8 cellular contexts compared by ENCODE assay signal in the genomic region with DNA sequence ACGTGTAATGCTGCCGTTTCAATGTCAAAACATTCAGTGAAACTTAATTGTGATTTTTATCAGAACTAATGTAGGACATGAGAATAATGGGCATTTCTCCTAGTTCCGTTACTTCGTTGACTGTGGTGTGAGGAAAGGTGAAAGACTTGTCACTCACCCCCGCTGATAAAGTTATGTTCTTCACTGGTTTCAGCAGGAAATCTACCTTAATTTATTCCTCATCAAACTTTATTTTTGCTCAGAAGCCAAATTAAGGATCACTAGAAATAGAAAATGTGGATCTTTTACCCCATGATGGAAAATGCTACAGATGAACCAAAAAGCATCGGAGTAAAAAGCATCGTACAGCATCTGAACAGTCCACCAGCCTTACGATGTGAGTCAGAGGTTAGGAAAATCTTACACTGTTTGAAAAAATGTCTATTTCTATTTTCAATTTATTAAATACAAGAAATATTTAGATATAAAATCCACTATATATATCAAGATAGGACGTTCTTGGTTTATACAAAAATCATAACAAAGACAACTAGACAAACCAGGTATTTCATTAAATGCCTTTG. TPM values are rescaled to one million over a fixed set of nuclear protein-coding genes. Genes with fewer than 3 reads are reported as not detected.
DNase-seq lines count a peak whose midpoint lies in the region; ATAC-seq, FAIRE-seq and TF ChIP-seq lines count a peak whose summit lies in the region.

No MANE protein-coding gene starts in this region.

- DNase-seq in AG20443 (ENCODE audit: low spot score) (peak; percentile 14), colonic mucosa (no peak), D721Med (ENCODE audit: insufficient read length, low spot score) (no peak)
- DNase-seq in Jurkat, Clone E6-1 (ENCODE audit: low read depth, low spot score): no peak
- DNase-seq in central memory CD4-positive, alpha-beta T cell: no peak

- H3K36me3 ChIP-seq in colonic mucosa (no peaks in the 10 kb centered on the region), muscle layer of duodenum (ENCODE audit: control insufficient read depth in 1 of 2, insufficient read depth in 2 of 2, low read length in 2 of 2) (peaks cover 0 to 6% of the 10 kb centered on the region in 2 donors)

- H3K9ac ChIP-seq in colonic mucosa (ENCODE audit: low read depth in 2 of 2, low read length in 2 of 2): peak overlapping the region; percentile 28 to 74

- H3K27me3 ChIP-seq in colonic mucosa (no peaks in the 10 kb centered on the region), muscle layer of duodenum (ENCODE audit: low read depth, low read length) (no peaks in the 10 kb centered on the region)

- H3K4me1 ChIP-seq in colonic mucosa (no peaks in the 10 kb centered on the region), muscle layer of duodenum (ENCODE audit: control insufficient read depth in 1 of 2, insufficient read depth in 2 of 2, low read length in 2 of 2) (peaks cover 14 to 19% of the 10 kb centered on the region in 2 donors)

- no peak for TF ChIP-seq CTCF in colonic mucosa (IDR thresholded peaks at IDR 0.05)
- no peak for TF ChIP-seq CTCF in D721Med (IDR thresholded peaks at IDR 0.05; ENCODE audit: insufficient read depth, missing control alignments)

- intact Hi-C loops in colonic mucosa (cut with DNase I): loop anchor here (10.0 kb wide), 2 partner anchors 62 to 128 kb away; no protein-coding TSS in a partner anchor

- peak overlapping the region; percentile 97 for H3K27ac ChIP-seq in colonic mucosa
- H3K27ac ChIP-seq in muscle layer of duodenum (ENCODE audit: low read length): peak overlapping the region; percentile 97

- peak overlapping the region; percentile 79 for H3K4me3 ChIP-seq in Jurkat, Clone E6-1 (ENCODE audit: low read length)
- H3K4me3 ChIP-seq in colonic mucosa (peak overlapping the region; percentile 94), muscle layer of duodenum (ENCODE audit: low read depth in 1 of 2, low read length in 2 of 2) (peak overlapping the region; percentile 71 to 82)

- ATAC-seq in GM18502 (IDR thresholded peaks at IDR 0.05; ENCODE audit: poor library complexity, unreplicated experiment) (no peak), HG02884 (IDR thresholded peaks at IDR 0.05; ENCODE audit: unreplicated experiment) (no peak)

- H3K9me3 ChIP-seq in colonic mucosa (no peaks in the 10 kb centered on the region), muscle layer of duodenum (ENCODE audit: control insufficient read depth in 1 of 2, low read length in 2 of 2) (no peaks in the 10 kb centered on the region)

- FAIRE-seq in D721Med (lab: Jason Lieb, UNC): no peak

RNA-seq across cellular contexts. Expression of gene ROCK1, which starts 1.0 kb away (rescaled TPM):
- polyA plus RNA-seq in Jurkat, Clone E6-1 (2012; ENCODE audit: insufficient read depth, insufficient read length): 31.7 TPM
- total RNA-seq in colonic mucosa: 10 to 100 TPM; 28.9 to 39.5 TPM
